In genomic region chr2:70655211-70655610, GRCh38 we compare ENCODE assay signal across 8 cellular contexts.
DNase-seq lines count a peak whose midpoint lies in the region; ATAC-seq and TF ChIP-seq lines count a peak whose summit lies in the region.
"Not testable (repeated sequence)": the region's sequence is repeated elsewhere in the genome, so short reads cannot be mapped to it uniquely, and the experiment has no call there.

No MANE protein-coding gene starts in this region.

- not testable (repeated sequence) for H3K4ac ChIP-seq in H9 (ENCODE audit: low read depth, low read length)

- H3K23me2 ChIP-seq in H9 (ENCODE audit: insufficient read length, low read depth, low read length, poor library complexity, severe bottlenecking) = not testable (repeated sequence)

- ATAC-seq in CD8-positive, alpha-beta T cell = peak; percentile 60
- peak; percentile 58 for ATAC-seq in left lobe of liver
- peak; percentile 62 to 64 for ATAC-seq in stimulated activated naive B cell treated with anti-CD40 and anti-IgM and Interleukin-4, amounts not matched to agents 10 μg/mL and 1 μg/mL and 100 μg/mL, for 72 hours (replicated peaks)

- H4K5ac ChIP-seq in H9 (ENCODE audit: insufficient read length, low read depth, low read length) = not testable (repeated sequence)

- H3K4me1 ChIP-seq in CD8-positive, alpha-beta T cell (ENCODE audit: insufficient read depth, low read length) = peaks cover 29% of the 10 kb centered on the region
- H3K4me1 ChIP-seq in H9 (ENCODE audit: insufficient read depth, low read length); endodermal cell (ENCODE audit: control insufficient read depth, insufficient read depth, low read length): not testable (repeated sequence)

- not testable (repeated sequence) for H3K18ac ChIP-seq in H9 (ENCODE audit: insufficient read length, low read depth, low read length)

- H3K36me3 Mint-ChIP-seq in CD8-positive, alpha-beta T cell; H9 (ENCODE audit: insufficient read depth in 1 of 3, low read depth in 3 of 3); activated naive CD4-positive, alpha-beta T cell treated with anti-CD3 and anti-CD28 coated beads for 36 hours (ENCODE audit: low read depth); endodermal cell (ENCODE audit: low read depth); stimulated activated naive B cell treated with anti-CD40 and anti-IgM and Interleukin-4, amounts not matched to agents 10 μg/mL and 1 μg/mL and 100 μg/mL, for 72 hours: not testable (repeated sequence)

- H4K91ac ChIP-seq in H9 (ENCODE audit: insufficient read length, low read depth, low read length) = not testable (repeated sequence)

- not testable (repeated sequence) for H2AFZ ChIP-seq in H9 (ENCODE audit: low read length)

- intact Hi-C loops in CD8-positive, alpha-beta T cell (cut with DNase I, micrococcal nuclease) = loop anchor here (1.0 to 5.0 kb wide), 6 partner anchors 112 to 294 kb away; partner anchors contain the start of gene ADD2 (in 1 of the 2)
- intact Hi-C loops in activated naive CD4-positive, alpha-beta T cell treated with anti-CD3 and anti-CD28 coated beads for 36 hours (cut with micrococcal nuclease) = loop anchor here (1.0 to 2.0 kb wide), 4 partner anchors 112 to 292 kb away; no protein-coding TSS in a partner anchor

- H3K4me3 ChIP-seq in CD8-positive, alpha-beta T cell (ENCODE audit: low read depth, low read length); endodermal cell (ENCODE audit: low read length): not testable (repeated sequence)

- not testable (repeated sequence) for H3K27me3 ChIP-seq in CD8-positive, alpha-beta T cell (ENCODE audit: insufficient read depth, low read length); H9 (ENCODE audit: insufficient read depth, low read length)
- H3K27me3 ChIP-seq in endodermal cell (ENCODE audit: control insufficient read depth, insufficient read depth, low read length, poor library complexity, severe bottlenecking) = peaks cover 34% of the 10 kb centered on the region

- not testable (repeated sequence) for H2BK5ac ChIP-seq in H9 (ENCODE audit: insufficient read length, low read length)

- no CpG with 5 or more reads among the region's 6 CpGs for WGBS in H9 (ENCODE audit: extremely low coverage, insufficient read length, low lambda C conversion rate)
- WGBS in endodermal cell (ENCODE audit: insufficient coverage in 1 of 2, insufficient read length in 1 of 2), 2 experiments = 50 to 69% methylated on average over 1 to 6 of the region's 6 CpGs

- not testable (repeated sequence) for H3K27ac ChIP-seq in CD8-positive, alpha-beta T cell (ENCODE audit: low read depth, low read length); H9 (ENCODE audit: insufficient read length, low read depth, low read length); endodermal cell (ENCODE audit: low read depth, low read length)

- not testable (repeated sequence) for H3K23ac ChIP-seq in H9 (ENCODE audit: insufficient read length, low read depth, low read length)

- POLR2A ChIA-PET in CD8-positive, alpha-beta T cell (lab: Charles Lee) = interaction anchor here (0.7 to 0.8 kb wide), 3 partner anchors 16 to 1484 kb away, joined by 3 to 4 read pairs (median 3); no protein-coding TSS in a partner anchor

- H3K27me3 Mint-ChIP-seq in CD8-positive, alpha-beta T cell (ENCODE audit: low read depth) = peaks cover 14% of the 10 kb centered on the region
- H3K27me3 Mint-ChIP-seq in H9 (ENCODE audit: low read depth) = peaks cover 62% of the 10 kb centered on the region
- H3K27me3 Mint-ChIP-seq in activated naive CD4-positive, alpha-beta T cell treated with anti-CD3 and anti-CD28 coated beads for 36 hours (ENCODE audit: low read depth) = not testable (repeated sequence)
- peaks cover 61% of the 10 kb centered on the region for H3K27me3 Mint-ChIP-seq in endodermal cell (ENCODE audit: insufficient read depth)
- H3K27me3 Mint-ChIP-seq in stimulated activated naive B cell treated with anti-CD40 and anti-IgM and Interleukin-4, amounts not matched to agents 10 μg/mL and 1 μg/mL and 100 μg/mL, for 72 hours = peaks cover 34 to 36% of the 10 kb centered on the region in 2 donors

- H3K9me3 Mint-ChIP-seq in CD8-positive, alpha-beta T cell; H9; activated naive CD4-positive, alpha-beta T cell treated with anti-CD3 and anti-CD28 coated beads for 36 hours; endodermal cell; stimulated activated naive B cell treated with anti-CD40 and anti-IgM and Interleukin-4, amounts not matched to agents 10 μg/mL and 1 μg/mL and 100 μg/mL, for 72 hours: not testable (repeated sequence)

- not testable (repeated sequence) for H3K4me2 ChIP-seq in H9 (ENCODE audit: insufficient read depth, insufficient read length, low read length)

- H2BK12ac ChIP-seq in H9 (ENCODE audit: insufficient read length, low read depth, low read length) = not testable (repeated sequence)

- DNase-seq in CD8-positive, alpha-beta T cell; left lobe of liver (ENCODE audit: low spot score); stimulated activated naive B cell treated with anti-CD40 and anti-IgM and Interleukin-4, amounts not matched to agents 10 μg/mL and 1 μg/mL and 100 μg/mL, for 72 hours: not testable (repeated sequence)
- DNase-seq in H9 (peak; percentile 20), NCI-H1694 treated with DMSO at 0.1 percent for 48 hours (lab: John Stamatoyannopoulos, UW) (peak; percentile 28), RPMI7951 (ENCODE audit: low read depth) (peak; percentile 49), endodermal cell (peak; percentile 31)
- DNase-seq in activated naive CD4-positive, alpha-beta T cell treated with anti-CD3 and anti-CD28 coated beads for 36 hours = peak; percentile 41

- not testable (repeated sequence) for H2BK120ac ChIP-seq in H9 (ENCODE audit: low read depth, low read length, poor library complexity, severe bottlenecking)

- not testable (repeated sequence) for H3K79me1 ChIP-seq in H9 (ENCODE audit: insufficient read depth, low read depth, low read length, poor library complexity, severe bottlenecking)

- H3K36me3 ChIP-seq in CD8-positive, alpha-beta T cell (ENCODE audit: insufficient read depth, low read length); endodermal cell (ENCODE audit: control insufficient read depth, insufficient read depth, low read length): not testable (repeated sequence)

- H3K4me3 Mint-ChIP-seq in CD8-positive, alpha-beta T cell; H9; activated naive CD4-positive, alpha-beta T cell treated with anti-CD3 and anti-CD28 coated beads for 36 hours; endodermal cell; stimulated activated naive B cell treated with anti-CD40 and anti-IgM and Interleukin-4, amounts not matched to agents 10 μg/mL and 1 μg/mL and 100 μg/mL, for 72 hours: not testable (repeated sequence)

- H2BK20ac ChIP-seq in H9 (ENCODE audit: low read depth, low read length, poor library complexity, severe bottlenecking) = not testable (repeated sequence)

- peaks cover 37% of the 10 kb centered on the region for H3K4me1 Mint-ChIP-seq in CD8-positive, alpha-beta T cell (ENCODE audit: low read depth)
- peaks cover 16 to 22% of the 10 kb centered on the region in 2 experiments for H3K4me1 Mint-ChIP-seq in H9
- H3K4me1 Mint-ChIP-seq in activated naive CD4-positive, alpha-beta T cell treated with anti-CD3 and anti-CD28 coated beads for 36 hours (ENCODE audit: low read depth) = peaks cover 20% of the 10 kb centered on the region
- not testable (repeated sequence) for H3K4me1 Mint-ChIP-seq in endodermal cell; stimulated activated naive B cell treated with anti-CD40 and anti-IgM and Interleukin-4, amounts not matched to agents 10 μg/mL and 1 μg/mL and 100 μg/mL, for 72 hours

- not testable (repeated sequence) for H3K9me3 ChIP-seq in CD8-positive, alpha-beta T cell (ENCODE audit: low read length); H9 (ENCODE audit: control insufficient read depth, low read depth, low read length); endodermal cell (ENCODE audit: control insufficient read depth, low read length)

- H3K56ac ChIP-seq in H9 (ENCODE audit: insufficient read length, low read depth, low read length) = not testable (repeated sequence)

- not testable (repeated sequence) for H4K20me1 ChIP-seq in H9 (ENCODE audit: control insufficient read depth, insufficient read depth, insufficient read length)

- H3T11ph ChIP-seq in H9 (ENCODE audit: low read length) = not testable (repeated sequence)

- peak; percentile 46 for TF ChIP-seq CTCF in CD8-positive, alpha-beta T cell (IDR thresholded peaks at IDR 0.05)
- TF ChIP-seq CTCF in H9 (conservative IDR thresholded peaks at IDR 0.05) (peak; percentile 56), endodermal cell (conservative IDR thresholded peaks at IDR 0.05) (peak; percentile 70)

- CTCF ChIA-PET in CD8-positive, alpha-beta T cell (lab: Charles Lee) = interaction anchor here (0.7 to 7.2 kb wide), 11 partner anchors 10 to 709 kb away, joined by 3 to 66 read pairs (median 6); partner anchors contain the start of genes ADD2 and FIGLA
- CTCF ChIA-PET in activated naive CD4-positive, alpha-beta T cell treated with anti-CD3 and anti-CD28 coated beads for 36 hours (lab: Charles Lee) = interaction anchor here (1.0 to 4.3 kb wide), 14 partner anchors 10 to 351 kb away, joined by 3 to 34 read pairs (median 4); partner anchors contain the start of gene ADD2

- H4K8ac ChIP-seq in H9 (replicated peaks; ENCODE audit: insufficient read length, low read depth, low read length) = not testable (repeated sequence)

- not testable (repeated sequence) for H2BK15ac ChIP-seq in H9 (ENCODE audit: low read depth, low read length)

- not testable (repeated sequence) for H3K14ac ChIP-seq in H9 (ENCODE audit: insufficient read depth, low read length)

- not testable (repeated sequence) for H3K27ac Mint-ChIP-seq in CD8-positive, alpha-beta T cell; H9; activated naive CD4-positive, alpha-beta T cell treated with anti-CD3 and anti-CD28 coated beads for 36 hours; endodermal cell; stimulated activated naive B cell treated with anti-CD40 and anti-IgM and Interleukin-4, amounts not matched to agents 10 μg/mL and 1 μg/mL and 100 μg/mL, for 72 hours

- not testable (repeated sequence) for H2AK5ac ChIP-seq in H9 (ENCODE audit: insufficient read length, low read length)

- not testable (repeated sequence) for H3K9ac ChIP-seq in H9 (ENCODE audit: extremely low read depth, insufficient read length, low read length); endodermal cell (ENCODE audit: extremely low read depth, low read length, poor library complexity, severe bottlenecking)

- H3K79me2 ChIP-seq in H9 (ENCODE audit: insufficient read depth, low read length) = not testable (repeated sequence)
